20 cellular contexts compared by ENCODE assay signal in genomic region chrX:10044021-10044420, GRCh38.
"Had no signal": no experiment of that assay in that cellular context is flagged by ENCODE, and none has a peak within 500 bp of the region (broad histone marks: within the 10 kb centered on the region; RNA-seq: fewer than 3 reads in every experiment).

No MANE protein-coding gene starts in this region.

- H3K27me3 ChIP-seq: gastroesophageal sphincter, heart left ventricle, left lung, right atrium auricular region, sigmoid colon, transverse colon had no signal

- H3K9me3 Mint-ChIP-seq: naive thymus-derived CD8-positive, alpha-beta T cell; stimulated activated effector memory CD8-positive, alpha-beta T cell treated with anti-CD3 and anti-CD28 coated beads, Interleukin-12 subunit alpha, Interleukin-12 subunit beta, amount 100 ng/mL, for 72 hours had no signal

- H3K4me1 ChIP-seq: left lung, prostate gland, transverse colon had no signal

- DNase-seq: cerebellar nuclear complex; dorsolateral prefrontal cortex; effector CD4-positive, alpha-beta T cell; foreskin fibroblast; heart left ventricle; hippocampal formation; left cardiac atrium; left lung; lower lobe of right lung; naive thymus-derived CD8-positive, alpha-beta T cell; nephron progenitor cell; sigmoid colon; stimulated activated CD4-positive, alpha-beta T cell treated with anti-CD3 and anti-CD28 coated beads, Interleukin-2, amount 100 ng/mL, for 24 hours; stimulated activated CD4-positive, alpha-beta T cell treated with anti-CD3 and anti-CD28 coated beads, Interleukin-4, amount 100 ng/mL, for 24 hours; stimulated activated naive CD8-positive, alpha-beta T cell treated with anti-CD3 and anti-CD28 coated beads, Interleukin-15, Interleukin-2, amounts not matched to agents 100 U/mL and 50 U/mL, for 24 hours; transverse colon had no signal

- H3K4me3 ChIP-seq: dorsolateral prefrontal cortex, gastroesophageal sphincter, heart left ventricle, left lung, lower lobe of right lung, prostate gland, right atrium auricular region, sigmoid colon, transverse colon had no signal

- H3K27ac ChIP-seq: dorsolateral prefrontal cortex, left lung, prostate gland, sigmoid colon, transverse colon had no signal

- H3K36me3 ChIP-seq: gastroesophageal sphincter, heart left ventricle, left lung, lower lobe of right lung, prostate gland, right atrium auricular region, sigmoid colon, transverse colon had no signal

- ATAC-seq: gastroesophageal sphincter; heart left ventricle; left cardiac atrium; left lung; lower lobe of right lung; naive thymus-derived CD8-positive, alpha-beta T cell; stimulated activated effector memory CD8-positive, alpha-beta T cell treated with anti-CD3 and anti-CD28 coated beads, Interleukin-12 subunit alpha, Interleukin-12 subunit beta, amount 100 ng/mL, for 72 hours; stimulated activated naive CD8-positive, alpha-beta T cell treated with anti-CD3 and anti-CD28 coated beads, Interleukin-15, Interleukin-2, amounts not matched to agents 100 U/mL and 50 U/mL, for 24 hours had no signal

- H3K9me3 ChIP-seq: gastroesophageal sphincter, heart left ventricle, left lung, lower lobe of right lung, prostate gland, right atrium auricular region, sigmoid colon, transverse colon had no signal

- H3K27me3 Mint-ChIP-seq: naive thymus-derived CD8-positive, alpha-beta T cell had no signal

- H3K36me3 Mint-ChIP-seq: naive thymus-derived CD8-positive, alpha-beta T cell; stimulated activated effector memory CD8-positive, alpha-beta T cell treated with anti-CD3 and anti-CD28 coated beads, Interleukin-12 subunit alpha, Interleukin-12 subunit beta, amount 100 ng/mL, for 72 hours had no signal

- H3K27ac Mint-ChIP-seq: naive thymus-derived CD8-positive, alpha-beta T cell; nephron progenitor cell had no signal

- H3K4me3 Mint-ChIP-seq: naive thymus-derived CD8-positive, alpha-beta T cell; nephron progenitor cell; stimulated activated effector memory CD8-positive, alpha-beta T cell treated with anti-CD3 and anti-CD28 coated beads, Interleukin-12 subunit alpha, Interleukin-12 subunit beta, amount 100 ng/mL, for 72 hours had no signal
